Comparison of ENCODE assay signal across 8 cellular contexts in genomic region chr12:55707841-55708694, GRCh38. TPM values are rescaled to one million over a fixed set of nuclear protein-coding genes. Genes with fewer than 3 reads are reported as not detected.
DNase-seq lines count a peak whose midpoint lies in the region; ATAC-seq lines count a peak whose summit lies in the region.

Gene ITGA7 (minus strand): TSS chr12:55707904. CDS start chr12:55707682, 222 bp downstream.

- ATAC-seq in left lobe of liver, result peak; percentile 78
- no peak for ATAC-seq in HG03378 (IDR thresholded peaks at IDR 0.05; ENCODE audit: unreplicated experiment)

- peak; percentile 13 for DNase-seq in DMS79 treated with DMSO at 0.1 percent for 48 hours (lab: John Stamatoyannopoulos, UW)
- DNase-seq in DMS79 (lab: John Stamatoyannopoulos, UW), result no peak
- DNase-seq in NCI-H1105 treated with DMSO at 0.1 percent for 48 hours (lab: John Stamatoyannopoulos, UW), result peak; percentile 54
- peak; percentile 48 to 59 for DNase-seq in activated CD4-positive, alpha-beta T cell treated with anti-CD3 and anti-CD28 coated beads for 24 hours (ENCODE audit: low read depth in 2 of 2)
- DNase-seq in cerebellum (ENCODE audit: low spot score), result peak; percentile 82
- DNase-seq in left lobe of liver (ENCODE audit: low spot score), result peak; percentile 60
- peak; percentile 51 to 60 for DNase-seq in stimulated activated CD4-positive, alpha-beta T cell treated with anti-CD3 and anti-CD28 coated beads, Interleukin-2, amount 100 ng/mL, for 48 hours

RNA-seq across cellular contexts. Expression of gene ITGA7, which starts in this region (rescaled TPM):
- total RNA-seq in cerebellum, result 32.1 TPM
- 16.9 TPM for total RNA-seq in left lobe of liver
